Comparison of ENCODE assay signal across 17 cellular contexts in the genomic region with DNA sequence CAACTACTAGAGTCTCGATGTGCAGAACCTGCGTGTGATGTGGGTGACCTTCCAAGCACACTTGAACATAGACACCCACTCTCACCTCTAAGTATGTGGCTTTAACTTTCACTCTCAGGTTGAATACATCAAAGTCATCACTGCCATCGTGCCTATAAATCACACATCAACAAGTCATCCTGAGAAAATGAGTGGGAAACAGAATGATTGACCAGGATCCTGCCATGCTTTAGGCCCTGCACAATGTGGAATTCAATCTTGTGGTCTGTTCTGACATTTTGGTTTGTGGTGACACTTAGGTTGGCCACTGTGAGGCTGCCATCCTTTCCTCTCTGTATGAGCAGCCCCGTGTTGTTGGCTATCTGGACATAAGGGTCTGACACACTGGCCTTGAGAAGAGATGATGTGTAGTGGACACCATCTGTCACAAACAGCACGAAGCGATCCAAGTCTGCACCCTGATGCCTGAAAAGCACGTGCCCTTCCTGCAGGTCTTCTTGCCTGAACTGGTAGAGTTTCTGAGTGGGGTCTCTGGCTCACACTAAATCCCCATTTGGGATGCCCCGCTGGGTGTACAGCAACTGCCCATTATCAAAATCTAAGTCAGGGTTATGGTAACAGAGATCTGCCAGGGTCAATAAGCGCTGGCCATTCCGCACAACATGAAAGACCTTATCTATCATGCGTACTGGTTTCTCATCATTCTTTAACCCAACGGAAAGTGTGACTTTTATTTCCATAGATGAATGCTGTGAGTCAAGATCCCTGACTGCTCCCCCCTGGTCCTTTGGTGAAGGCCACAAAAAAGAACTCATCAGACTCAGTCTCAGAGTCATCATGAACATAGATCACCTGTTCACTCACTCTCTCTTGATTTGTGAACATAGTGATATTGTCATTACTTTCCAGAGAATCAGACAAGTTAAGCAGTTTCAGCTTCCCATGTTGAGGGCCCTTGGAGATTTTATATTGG.
DNase-seq lines count a peak whose midpoint lies in the region; ATAC-seq lines count a peak whose summit lies in the region.
"Had no signal": no experiment of that assay in that cellular context is flagged by ENCODE, and none has a peak within 500 bp of the region (broad histone marks: within the 10 kb centered on the region; RNA-seq: fewer than 3 reads in every experiment).

No MANE protein-coding gene starts in this region.

- peak; percentile 64 for DNase-seq in activated CD4-positive, alpha-beta T cell treated with anti-CD3 and anti-CD28 coated beads, Interleukin-2, amount 10 ng/mL, durations not matched to agents 24 days and 14 days
- no peak for DNase-seq in activated CD4-positive, alpha-beta T cell treated with anti-CD3 and anti-CD28 coated beads, Interleukin-2, amount 50 U/mL, for 4 hours
- DNase-seq in activated naive CD4-positive, alpha-beta T cell treated with anti-CD3 and anti-CD28 coated beads, Interleukin-2, amount 50 U/mL, for 72 hours (ENCODE audit: low spot score in 2 of 2) = peak; percentile 37 to 71
- DNase-seq in stimulated activated CD8-positive, alpha-beta memory T cell treated with anti-CD3 and anti-CD28 coated beads, Interleukin-15, amount 100 ng/mL, for 48 hours (ENCODE audit: low read depth in 2 of 2) = peak; percentile 27 to 28
- no peak for DNase-seq in NCI-H2081 treated with DMSO at 0.1 percent for 48 hours (lab: John Stamatoyannopoulos, UW)
- DNase-seq in left lobe of liver (ENCODE audit: low spot score) = no peak
- DNase-seq in DMS 273 treated with DMSO at 0.1 percent for 48 hours (lab: John Stamatoyannopoulos, UW) = no peak
- DNase-seq: cerebellar nuclear complex; effector CD8-positive, alpha-beta T cell; left lung; mucosa of descending colon; NCI-H2171 treated with DMSO at 0.1 percent for 48 hours; NCI-H748 treated with DMSO at 0.1 percent for 48 hours; SHP77 treated with DMSO at 0.1 percent for 48 hours; T-cell; thyroid gland had no signal

- H3K27ac Mint-ChIP-seq in activated CD4-positive, alpha-beta T cell treated with anti-CD3 and anti-CD28 coated beads, Interleukin-2, amount 10 ng/mL, durations not matched to agents 24 days and 14 days = peak overlapping the region; percentile 46
- H3K27ac Mint-ChIP-seq in activated naive CD4-positive, alpha-beta T cell treated with anti-CD3 and anti-CD28 coated beads, Interleukin-2, amount 50 U/mL, for 72 hours = peak overlapping the region; percentile 91 to 93
- H3K27ac Mint-ChIP-seq: T-cell had no signal

- peaks cover 22% of the 10 kb centered on the region for H3K4me1 Mint-ChIP-seq in activated CD4-positive, alpha-beta T cell treated with anti-CD3 and anti-CD28 coated beads, Interleukin-2, amount 10 ng/mL, durations not matched to agents 24 days and 14 days

- ATAC-seq in HG02938 (IDR thresholded peaks at IDR 0.05; ENCODE audit: unreplicated experiment) (peak; percentile 45), left lobe of liver (no peak)
- ATAC-seq in activated naive CD4-positive, alpha-beta T cell treated with anti-CD3 and anti-CD28 coated beads, Interleukin-2, amount 50 U/mL, for 72 hours = peak; percentile 88
- ATAC-seq: left lung, mucosa of descending colon, T-cell had no signal

- intact Hi-C loops in activated CD4-positive, alpha-beta T cell treated with anti-CD3 and anti-CD28 coated beads, Interleukin-2, amount 10 ng/mL, durations not matched to agents 24 days and 14 days (cut with micrococcal nuclease) = loop anchor here (1.0 to 10.0 kb wide), 4 partner anchors 35 to 554 kb away; a partner anchor contains a TSS

- H3K27me3 Mint-ChIP-seq in activated CD4-positive, alpha-beta T cell treated with anti-CD3 and anti-CD28 coated beads, Interleukin-2, amount 10 ng/mL, durations not matched to agents 24 days and 14 days = peaks cover 67% of the 10 kb centered on the region

- no peaks in the 10 kb centered on the region for H3K36me3 Mint-ChIP-seq in activated CD4-positive, alpha-beta T cell treated with anti-CD3 and anti-CD28 coated beads, Interleukin-2, amount 10 ng/mL, durations not matched to agents 24 days and 14 days (ENCODE audit: low read depth)
- no peaks in the 10 kb centered on the region for H3K36me3 Mint-ChIP-seq in activated naive CD4-positive, alpha-beta T cell treated with anti-CD3 and anti-CD28 coated beads, Interleukin-2, amount 50 U/mL, for 72 hours
- H3K36me3 Mint-ChIP-seq: T-cell had no signal

- H3K4me3 Mint-ChIP-seq in activated CD4-positive, alpha-beta T cell treated with anti-CD3 and anti-CD28 coated beads, Interleukin-2, amount 10 ng/mL, durations not matched to agents 24 days and 14 days = peak overlapping the region; percentile 13
- H3K4me3 Mint-ChIP-seq: T-cell had no signal

- H3K9me3 Mint-ChIP-seq in activated CD4-positive, alpha-beta T cell treated with anti-CD3 and anti-CD28 coated beads, Interleukin-2, amount 10 ng/mL, durations not matched to agents 24 days and 14 days = no peaks in the 10 kb centered on the region
- H3K9me3 Mint-ChIP-seq in activated naive CD4-positive, alpha-beta T cell treated with anti-CD3 and anti-CD28 coated beads, Interleukin-2, amount 50 U/mL, for 72 hours = no peaks in the 10 kb centered on the region
- H3K9me3 Mint-ChIP-seq: T-cell had no signal

Comparison
In these comparisons a context has a peak if more than half of its experiments do, and no peak if none do; other contexts are left out.
1. DNase-seq: peak in activated CD4-positive, alpha-beta T cell treated with anti-CD3 and anti-CD28 coated beads, Interleukin-2, amount 10 ng/mL, durations not matched to agents 24 days and 14 days (single experiment), activated naive CD4-positive, alpha-beta T cell treated with anti-CD3 and anti-CD28 coated beads, Interleukin-2, amount 50 U/mL, for 72 hours (2 of 2) and stimulated activated CD8-positive, alpha-beta memory T cell treated with anti-CD3 and anti-CD28 coated beads, Interleukin-15, amount 100 ng/mL, for 48 hours (2 of 2); none in activated CD4-positive, alpha-beta T cell treated with anti-CD3 and anti-CD28 coated beads, Interleukin-2, amount 50 U/mL, for 4 hours (0 of 2), NCI-H2081 treated with DMSO at 0.1 percent for 48 hours (single experiment), left lobe of liver (single experiment) and DMS 273 treated with DMSO at 0.1 percent for 48 hours (single experiment).